Comparison of ENCODE assay signal across 1 cellular context in the genomic region with DNA sequence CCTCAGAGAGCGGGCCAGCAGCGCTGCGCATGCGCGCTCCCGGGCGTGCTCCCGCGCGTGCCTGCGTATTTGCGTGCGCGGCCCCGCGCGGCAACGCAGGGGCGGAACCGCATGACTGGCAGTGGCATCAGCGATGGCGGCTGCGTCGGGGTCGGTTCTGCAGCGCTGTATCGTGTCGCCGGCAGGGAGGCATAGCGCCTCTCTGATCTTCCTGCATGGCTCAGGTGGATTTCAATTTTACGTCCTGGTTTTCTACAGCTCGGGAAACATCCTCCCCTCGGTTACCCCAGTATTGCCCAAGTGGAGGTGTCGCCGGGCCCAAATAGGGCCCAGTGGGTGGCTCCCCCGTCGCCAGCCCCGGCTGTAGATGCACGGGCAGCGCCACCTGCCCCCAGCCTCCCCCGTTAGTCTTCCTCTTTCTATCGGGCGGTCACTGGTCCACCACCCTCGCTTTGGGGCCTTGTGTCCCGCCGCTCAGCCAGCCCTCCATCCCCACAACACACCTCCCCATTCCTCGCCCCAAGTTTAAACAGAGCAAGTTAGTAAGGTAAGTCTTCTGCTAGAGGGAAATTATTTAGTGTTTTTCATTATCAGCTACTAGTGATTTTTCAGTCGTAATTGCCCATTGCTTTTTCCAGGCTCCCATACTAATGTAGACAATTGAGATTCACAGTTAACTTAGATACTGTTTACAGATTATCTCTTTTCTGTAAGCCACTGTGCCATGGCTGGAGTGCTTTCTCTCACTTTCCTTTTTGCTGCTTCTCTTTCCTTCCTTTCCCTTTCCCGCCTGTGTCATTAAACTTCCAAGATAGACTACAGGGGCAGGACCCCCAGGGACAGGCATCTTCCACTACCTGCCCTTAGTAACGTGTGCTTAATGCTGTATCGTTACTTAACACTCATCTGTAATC.
TF ChIP-seq lines count a peak whose summit lies in the region.

A gene (plus strand): TSS at position 121 of the 914 bp plus-strand sequence. CDS start 13 bp downstream, at position 134.

TF ChIP-seq in GM23338, 12 proteins besides CTCF, POLR2A, EP300 and RAD21 (continued from another document):
- TF ChIP-seq, protein P1, sequence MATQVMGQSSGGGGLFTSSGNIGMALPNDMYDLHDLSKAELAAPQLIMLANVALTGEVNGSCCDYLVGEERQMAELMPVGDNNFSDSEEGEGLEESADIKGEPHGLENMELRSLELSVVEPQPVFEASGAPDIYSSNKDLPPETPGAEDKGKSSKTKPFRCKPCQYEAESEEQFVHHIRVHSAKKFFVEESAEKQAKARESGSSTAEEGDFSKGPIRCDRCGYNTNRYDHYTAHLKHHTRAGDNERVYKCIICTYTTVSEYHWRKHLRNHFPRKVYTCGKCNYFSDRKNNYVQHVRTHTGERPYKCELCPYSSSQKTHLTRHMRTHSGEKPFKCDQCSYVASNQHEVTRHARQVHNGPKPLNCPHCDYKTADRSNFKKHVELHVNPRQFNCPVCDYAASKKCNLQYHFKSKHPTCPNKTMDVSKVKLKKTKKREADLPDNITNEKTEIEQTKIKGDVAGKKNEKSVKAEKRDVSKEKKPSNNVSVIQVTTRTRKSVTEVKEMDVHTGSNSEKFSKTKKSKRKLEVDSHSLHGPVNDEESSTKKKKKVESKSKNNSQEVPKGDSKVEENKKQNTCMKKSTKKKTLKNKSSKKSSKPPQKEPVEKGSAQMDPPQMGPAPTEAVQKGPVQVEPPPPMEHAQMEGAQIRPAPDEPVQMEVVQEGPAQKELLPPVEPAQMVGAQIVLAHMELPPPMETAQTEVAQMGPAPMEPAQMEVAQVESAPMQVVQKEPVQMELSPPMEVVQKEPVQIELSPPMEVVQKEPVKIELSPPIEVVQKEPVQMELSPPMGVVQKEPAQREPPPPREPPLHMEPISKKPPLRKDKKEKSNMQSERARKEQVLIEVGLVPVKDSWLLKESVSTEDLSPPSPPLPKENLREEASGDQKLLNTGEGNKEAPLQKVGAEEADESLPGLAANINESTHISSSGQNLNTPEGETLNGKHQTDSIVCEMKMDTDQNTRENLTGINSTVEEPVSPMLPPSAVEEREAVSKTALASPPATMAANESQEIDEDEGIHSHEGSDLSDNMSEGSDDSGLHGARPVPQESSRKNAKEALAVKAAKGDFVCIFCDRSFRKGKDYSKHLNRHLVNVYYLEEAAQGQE (IDR thresholded peaks at IDR 0.05; ENCODE audit: unreplicated experiment) = no peak
